ENCODE assay signal across 8 cellular contexts in genomic region chr1:110407260-110408210, GRCh38. TPM values are rescaled to one million over a fixed set of nuclear protein-coding genes. Genes with fewer than 3 reads are reported as not detected.
DNase-seq lines count a peak whose midpoint lies in the region; ATAC-seq and TF ChIP-seq lines count a peak whose summit lies in the region.

LAMTOR5 (minus strand) TSS chr1:110407694; CDS start chr1:110407620, 74 bp downstream.

- peak within 1 kb of the TSS; percentile 92 to 94 for H3K27ac ChIP-seq in left lung

- DNase-seq in C1 segment of cervical spinal cord (lab: John Stamatoyannopoulos, UW) (peak; percentile 54 to 93 (median 88)), NCI-H69 (lab: John Stamatoyannopoulos, UW) (peak; percentile 89), dermis blood vessel endothelial cell (peak; percentile 97), left lung (peak; percentile 94 to 95)
- DNase-seq in activated CD4-positive, alpha-beta T cell treated with anti-CD3 and anti-CD28 coated beads, Interleukin-2, amount 50 U/mL, for 4 hours, result peak; percentile 88
- DNase-seq in stimulated activated CD4-positive, alpha-beta T cell treated with anti-CD3 and anti-CD28 coated beads, Interleukin-2, amount 100 ng/mL, for 48 hours, result peak; percentile 89 to 90

- H3K36me3 ChIP-seq in left lung, result peaks cover 0 to 32% of the 10 kb centered on the region in 2 donors

- H3K4me3 ChIP-seq in left lung, result peak within 1 kb of the TSS; percentile 92 to 93

- ATAC-seq in GM19324 (IDR thresholded peaks at IDR 0.05; ENCODE audit: low FRiP score, unreplicated experiment) (peak; percentile 88), HG03469 (IDR thresholded peaks at IDR 0.05; ENCODE audit: unreplicated experiment) (peak; percentile 60), left lung (peak; percentile 96)

- intact Hi-C loops in left lung (cut with DNase I), result no loop called here

- H3K27me3 ChIP-seq in left lung, result no peaks in the 10 kb centered on the region

- peaks cover 7 to 24% of the 10 kb centered on the region in 2 donors for H3K4me1 ChIP-seq in left lung

- TF ChIP-seq CTCF in left lung (IDR thresholded peaks at IDR 0.05), result no peak

- no peaks in the 10 kb centered on the region for H3K9me3 ChIP-seq in left lung

RNA-seq across cellular contexts. Expression of gene LAMTOR5, which starts in this region (rescaled TPM):
- total RNA-seq in dermis blood vessel endothelial cell, result 24.6 and 61.4 TPM in 2 replicates
- total RNA-seq in left lung, result 100 to 1,000 TPM; 134 to 145 TPM

Comparison
In these comparisons a context has a peak if more than half of its experiments do, and no peak if none do; other contexts are left out.
1. Peak in every context shown above with its lines: DNase-seq, ATAC-seq, H3K4me3 ChIP-seq and H3K27ac ChIP-seq.